In the genomic region with DNA sequence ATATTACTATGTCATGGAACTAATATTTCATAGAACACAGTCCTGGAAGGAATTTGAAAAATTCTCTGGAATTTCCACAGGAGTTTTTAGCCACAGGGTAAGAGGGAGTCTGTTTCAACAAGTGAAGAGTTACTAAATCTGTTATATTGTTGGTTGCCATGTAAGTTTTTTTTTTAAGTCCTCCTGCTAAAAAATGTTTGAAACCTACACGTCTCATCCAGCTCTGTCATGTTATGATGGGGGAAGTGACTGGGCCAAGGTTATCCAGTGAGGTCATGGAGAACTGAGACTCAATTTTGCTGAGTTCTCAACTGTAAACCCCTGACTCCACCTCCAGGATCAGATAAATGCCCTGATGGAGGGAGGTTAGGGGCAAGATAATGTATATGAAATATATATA, we compare ENCODE assay signal across 16 cellular contexts.
DNase-seq lines count a peak whose midpoint lies in the region; ATAC-seq and TF ChIP-seq lines count a peak whose summit lies in the region.
"Had no signal": no experiment of that assay in that cellular context is flagged by ENCODE, and none has a peak within 500 bp of the region (broad histone marks: within the 10 kb centered on the region; RNA-seq: fewer than 3 reads in every experiment).

No MANE protein-coding gene starts in this region.

- H3K9me3 Mint-ChIP-seq in type B pancreatic cell: no peaks in the 10 kb centered on the region
- H3K9me3 Mint-ChIP-seq: naive thymus-derived CD4-positive, alpha-beta T cell had no signal

- peak overlapping the region in 1 of 10 donors; percentile 48 for H3K27ac ChIP-seq in heart right ventricle
- H3K27ac ChIP-seq: right lobe of liver, SJSA1 had no signal

- DNase-seq in NOMO-1 treated with DMSO at 0.1 percent for 48 hours (lab: John Stamatoyannopoulos, UW; ENCODE audit: unreplicated experiment) (peak; percentile 32), NOMO-1 (lab: John Stamatoyannopoulos, UW; ENCODE audit: unreplicated experiment in 2 of 2) (no peak), RKO (ENCODE audit: low spot score) (peak; percentile 5), dermis microvascular lymphatic vessel endothelial cell (ENCODE audit: low read depth in 2 of 2) (peak; percentile 33 to 62), renal cortical epithelial cell (ENCODE audit: low read depth) (peak; percentile 16), type B pancreatic cell (ENCODE audit: extremely low spot score, unreplicated experiment) (no peak), heart right ventricle (no peak)
- DNase-seq: 8988T; effector CD8-positive, alpha-beta T cell; Karpas-422; naive thymus-derived CD4-positive, alpha-beta T cell; NCI-H2107; right lobe of liver had no signal

- H3K4me1 Mint-ChIP-seq in type B pancreatic cell (ENCODE audit: unreplicated experiment): peaks cover 14% of the 10 kb centered on the region

- H3K36me3 Mint-ChIP-seq in type B pancreatic cell: no peaks in the 10 kb centered on the region
- H3K36me3 Mint-ChIP-seq: naive thymus-derived CD4-positive, alpha-beta T cell had no signal

- no peak overlapping the region for H3K27ac Mint-ChIP-seq in type B pancreatic cell

- 50 to 60% methylated on average over 1 of the region's 1 CpG for WGBS in heart right ventricle, 2 donors

- no peaks in the 10 kb centered on the region for H3K9me3 ChIP-seq in heart right ventricle
- H3K9me3 ChIP-seq: ascending aorta, right lobe of liver, SJSA1 had no signal

- peaks cover 0 to 27% (median 14%) of the 10 kb centered on the region in 9 donors for H3K4me1 ChIP-seq in heart right ventricle

- intact Hi-C loops in heart right ventricle (cut with DNase I): loop anchor here in 9 of 10 donors (2.0 to 10.0 kb wide), 5 partner anchors 59 to 135 kb away; a partner anchor contains a TSS

- no peak for TF ChIP-seq CTCF in type B pancreatic cell (conservative IDR thresholded peaks at IDR 0.05)
- TF ChIP-seq CTCF in heart right ventricle (IDR thresholded peaks at IDR 0.05): no peak

- H3K27me3 Mint-ChIP-seq in type B pancreatic cell: no peaks in the 10 kb centered on the region

- no peak overlapping the region for H3K4me3 ChIP-seq in heart right ventricle
- H3K4me3 ChIP-seq: ascending aorta, right lobe of liver, SJSA1 had no signal

- no peak for ATAC-seq in GM19395 (IDR thresholded peaks at IDR 0.05; ENCODE audit: unreplicated experiment)
- no peak for ATAC-seq in heart right ventricle
- ATAC-seq: naive thymus-derived CD4-positive, alpha-beta T cell had no signal

- no peaks in the 10 kb centered on the region for H3K27me3 ChIP-seq in heart right ventricle
- H3K27me3 ChIP-seq: ascending aorta, right lobe of liver, SJSA1 had no signal

- H3K36me3 ChIP-seq in heart right ventricle: no peaks in the 10 kb centered on the region
- H3K36me3 ChIP-seq: ascending aorta, right lobe of liver, SJSA1 had no signal

- H3K4me3 Mint-ChIP-seq in type B pancreatic cell: no peak overlapping the region
- H3K4me3 Mint-ChIP-seq: naive thymus-derived CD4-positive, alpha-beta T cell had no signal

Comparison
In these comparisons a context has a peak if more than half of its experiments do, and no peak if none do; other contexts are left out.
1. DNase-seq: peak in NOMO-1 treated with DMSO at 0.1 percent for 48 hours (single experiment), RKO (single experiment), dermis microvascular lymphatic vessel endothelial cell (2 of 2) and renal cortical epithelial cell (single experiment); none in NOMO-1 (0 of 2), type B pancreatic cell (single experiment) and heart right ventricle (0 of 2).